32 cellular contexts compared by ENCODE assay signal in genomic region chr5:146544232-146544631, GRCh38. TPM values are rescaled to one million over a fixed set of nuclear protein-coding genes. Genes with fewer than 3 reads are reported as not detected.
"Had no signal": no experiment of that assay in that cellular context is flagged by ENCODE, and none has a peak within 500 bp of the region (broad histone marks: within the 10 kb centered on the region; RNA-seq: fewer than 3 reads in every experiment).

No MANE protein-coding gene starts in this region.

- H3K4me3 ChIP-seq: left lung, lower lobe of right lung, ovary, right atrium auricular region, right lobe of liver, smooth muscle cell, tibial nerve, uterus had no signal

- H3K36me3 ChIP-seq: left lung, lower lobe of right lung, ovary, right atrium auricular region, right lobe of liver, tibial nerve, uterus had no signal

- H3K4me1 ChIP-seq: left lung, lower lobe of right lung, right atrium auricular region, uterus had no signal

- H3K4me3 Mint-ChIP-seq: immature natural killer cell; naive thymus-derived CD4-positive, alpha-beta T cell; nephron progenitor cell; stimulated activated memory B cell treated with anti-CD40 and anti-IgM and Interleukin-4, amounts not matched to agents 10 μg/mL and 1 μg/mL and 100 μg/mL, for 72 hours; stimulated activated naive CD8-positive, alpha-beta T cell treated with anti-CD3 and anti-CD28 coated beads, Interleukin-15, amount 100 ng/mL, for 72 hours; type B pancreatic cell had no signal

- H3K27me3 ChIP-seq: left lung, ovary, right atrium auricular region, right lobe of liver, tibial nerve, uterus had no signal

- H3K4me1 Mint-ChIP-seq: nephron progenitor cell; stimulated activated naive CD8-positive, alpha-beta T cell treated with anti-CD3 and anti-CD28 coated beads, Interleukin-15, amount 100 ng/mL, for 72 hours had no signal

- H3K27ac Mint-ChIP-seq: immature natural killer cell; naive thymus-derived CD4-positive, alpha-beta T cell; nephron progenitor cell; progenitor cell of endocrine pancreas; stimulated activated memory B cell treated with anti-CD40 and anti-IgM and Interleukin-4, amounts not matched to agents 10 μg/mL and 1 μg/mL and 100 μg/mL, for 72 hours; stimulated activated naive CD8-positive, alpha-beta T cell treated with anti-CD3 and anti-CD28 coated beads, Interleukin-15, amount 100 ng/mL, for 72 hours; type B pancreatic cell had no signal

- H3K9me3 Mint-ChIP-seq: immature natural killer cell; naive thymus-derived CD4-positive, alpha-beta T cell; nephron progenitor cell; stimulated activated memory B cell treated with anti-CD40 and anti-IgM and Interleukin-4, amounts not matched to agents 10 μg/mL and 1 μg/mL and 100 μg/mL, for 72 hours; stimulated activated naive CD8-positive, alpha-beta T cell treated with anti-CD3 and anti-CD28 coated beads, Interleukin-15, amount 100 ng/mL, for 72 hours had no signal

- H3K4me2 ChIP-seq: smooth muscle cell had no signal

- DNase-seq: hypothalamus; immature natural killer cell; kidney; left colon; left lung; lower lobe of right lung; mammary epithelial cell; mesenchymal stem cell; naive thymus-derived CD4-positive, alpha-beta T cell; nephron progenitor cell; ovary; right lobe of liver; stimulated activated CD4-positive, alpha-beta T cell treated with anti-CD3 and anti-CD28 coated beads, Interleukin-1b, Interleukin-23, amount 100 ng/mL, for 48 hours; stimulated activated CD4-positive, alpha-beta T cell treated with anti-CD3 and anti-CD28 coated beads, Interleukin-2, amount 100 ng/mL, for 48 hours; stimulated activated CD4-positive, alpha-beta T cell treated with anti-CD3 and anti-CD28 coated beads, Interleukin-4, amount 100 ng/mL, for 4 hours; stimulated activated CD8-positive, alpha-beta memory T cell treated with anti-CD3 and anti-CD28 coated beads, Interleukin-4, amount 100 ng/mL, for 48 hours; stimulated activated naive CD4-positive, alpha-beta T cell treated with Interleukin-2 at 50 U/mL for 16 hours; stimulated activated naive CD8-positive, alpha-beta T cell treated with anti-CD3 and anti-CD28 coated beads, Interleukin-15, amount 100 ng/mL, for 72 hours; substantia nigra; uterus had no signal

- H3K27ac ChIP-seq: left lung, lower lobe of right lung, ovary, right atrium auricular region, right lobe of liver, tibial nerve, uterus had no signal

- H3K36me3 Mint-ChIP-seq: immature natural killer cell; naive thymus-derived CD4-positive, alpha-beta T cell; stimulated activated memory B cell treated with anti-CD40 and anti-IgM and Interleukin-4, amounts not matched to agents 10 μg/mL and 1 μg/mL and 100 μg/mL, for 72 hours; type B pancreatic cell had no signal

RNA-seq across cellular contexts. Expression of gene GPR151, which starts 28.2 kb away (rescaled TPM):
- total RNA-seq: kidney; left colon; left lung; liver; lower lobe of right lung; mammary epithelial cell; naive thymus-derived CD4-positive, alpha-beta T cell; omental fat pad; ovary; progenitor cell of endocrine pancreas; pulmonary artery endothelial cell; renal cortical epithelial cell; right atrium auricular region; right lobe of liver; skeletal muscle tissue; smooth muscle cell; tibial nerve; ureter; uterus had no signal
- polyA plus RNA-seq: immature natural killer cell, liver, mammary epithelial cell, ovary, smooth muscle cell had no signal
